ENCODE assay signal across 8 cellular contexts in genomic region chr1:161530671-161531609, GRCh38. TPM values are rescaled to one million over a fixed set of nuclear protein-coding genes. Genes with fewer than 3 reads are reported as not detected.
DNase-seq lines count a peak whose midpoint lies in the region; ATAC-seq, FAIRE-seq and TF ChIP-seq lines count a peak whose summit lies in the region.
"Not testable (repeated sequence)": the region's sequence is repeated elsewhere in the genome, so short reads cannot be mapped to it uniquely, and the experiment has no call there.

No MANE protein-coding gene starts in this region.

- H3K9me3 ChIP-seq in BLaER1 treated with 17β-estradiol and CSF1 and Interleukin-3, amounts not matched to agents 10 nM and 100 nM (replicated peaks in 1 of 11); HepG2 (ENCODE audit: low read length): not testable (repeated sequence)

- POLR2A ChIA-PET in activated CD4-positive, alpha-beta memory T cell treated with anti-CD3 and anti-CD28 coated beads for 36 hours (lab: Charles Lee); HepG2 (lab: Yijun Ruan, JAX): not testable (repeated sequence)

- not testable (repeated sequence) for TF ChIP-seq RAD21 in HepG2 (CRISPR knock-in tag; IDR thresholded peaks at IDR 0.05)

- peak overlapping the region; percentile 92 for H3K27ac Mint-ChIP-seq in activated CD4-positive, alpha-beta memory T cell treated with anti-CD3 and anti-CD28 coated beads for 36 hours

- CTCF ChIA-PET in activated CD4-positive, alpha-beta memory T cell treated with anti-CD3 and anti-CD28 coated beads for 36 hours (lab: Charles Lee), result interaction anchor here (1.1 to 1.8 kb wide), 2 partner anchors 208 to 210 kb away, joined by 3 to 6 read pairs; no protein-coding TSS in a partner anchor
- CTCF ChIA-PET in HepG2 (lab: Yijun Ruan, JAX; ENCODE audit: low intra/inter-chr PET ratio, low total read pairs), result not testable (repeated sequence)

- H3K4me3 ChIP-seq in BLaER1 treated with 17β-estradiol and CSF1 and Interleukin-3, amounts not matched to agents 10 nM and 100 nM, result peak overlapping the region; percentile 53 to 76 (median 70)
- H3K4me3 ChIP-seq in dorsolateral prefrontal cortex, result peak overlapping the region; percentile 44 to 88 (median 69)
- H3K4me3 ChIP-seq in HepG2 (replicated peaks in 1 of 3; ENCODE audit: insufficient read depth in 1 of 3, low read depth in 2 of 3, low read length in 3 of 3), result peak overlapping the region; percentile 62 to 76 (median 76)

- H3K9me3 Mint-ChIP-seq in activated CD4-positive, alpha-beta memory T cell treated with anti-CD3 and anti-CD28 coated beads for 36 hours, result not testable (repeated sequence)

- DNase-seq in NCI-H82 (lab: John Stamatoyannopoulos, UW), result peak; percentile 99
- DNase-seq in activated CD4-positive, alpha-beta memory T cell treated with anti-CD3 and anti-CD28 coated beads for 36 hours, result peak; percentile 94
- DNase-seq in dorsolateral prefrontal cortex, result peak; percentile 74 to 87 (median 82)
- DNase-seq in HepG2 (ENCODE audit: low spot score), result peak; percentile 77
- peak; percentile 92 for DNase-seq in stimulated activated CD4-positive, alpha-beta T cell treated with anti-CD3 and anti-CD28 coated beads, Interleukin-2, amount 100 ng/mL, for 4 hours (ENCODE audit: low read depth)

- intact Hi-C loops in activated CD4-positive, alpha-beta memory T cell treated with anti-CD3 and anti-CD28 coated beads for 36 hours (cut with micrococcal nuclease), result loop anchor here (1.0 to 10.0 kb wide), 2 partner anchors 9 to 214 kb away; partner anchors contain the start of gene DUSP12
- intact Hi-C loops in dorsolateral prefrontal cortex (cut with DNase I), result loop anchor here (5.0 to 10.0 kb wide), 3 partner anchors 46 to 134 kb away; no protein-coding TSS in a partner anchor
- intact Hi-C loops in HepG2 (cut with micrococcal nuclease; ENCODE audit: unreplicated experiment), result loop anchor here (5.0 kb wide), 1 partner anchor 81 kb away; no protein-coding TSS in a partner anchor

- not testable (repeated sequence) for H3K36me3 Mint-ChIP-seq in activated CD4-positive, alpha-beta memory T cell treated with anti-CD3 and anti-CD28 coated beads for 36 hours

- H3K4me1 Mint-ChIP-seq in activated CD4-positive, alpha-beta memory T cell treated with anti-CD3 and anti-CD28 coated beads for 36 hours (ENCODE audit: low read depth), result peaks cover 12% of the 10 kb centered on the region

- not testable (repeated sequence) for H3K27me3 ChIP-seq in BLaER1 treated with 17β-estradiol and CSF1 and Interleukin-3, amounts not matched to agents 10 nM and 100 nM; dorsolateral prefrontal cortex; HepG2 (ENCODE audit: control insufficient read depth in 1 of 2, insufficient read depth in 2 of 2, low read length in 2 of 2)

- H3K9ac ChIP-seq in BLaER1 treated with 17β-estradiol and CSF1 and Interleukin-3, amounts not matched to agents 10 nM and 100 nM, result peak overlapping the region; percentile 77 to 86 (median 82)
- H3K9ac ChIP-seq in HepG2 (ENCODE audit: insufficient read depth, low read depth, low read length), result peak overlapping the region; percentile 22; the same call in 1 of the 2 replicates

- H3K27me3 Mint-ChIP-seq in activated CD4-positive, alpha-beta memory T cell treated with anti-CD3 and anti-CD28 coated beads for 36 hours, result not testable (repeated sequence)

- H3K79me2 ChIP-seq in HepG2 (ENCODE audit: insufficient read depth, low read length), result not testable (repeated sequence)

- in situ Hi-C loops in HepG2 (cut with HindIII; ENCODE audit: extremely low pct_ligation_motif_present, low pct_unique_long_range_greater_than_20kb), result not testable (repeated sequence)

- TF ChIP-seq POLR2A in HepG2 (IDR thresholded peaks at IDR 0.05; ENCODE audit: insufficient read depth in 1 of 2, low read depth in 2 of 2, low read length in 2 of 2), result not testable (repeated sequence)

- not testable (repeated sequence) for BruUV-seq in HepG2 (replicated peaks; lab: Mats Ljungman, UMichigan)

- TF ChIP-seq CTCF in dorsolateral prefrontal cortex (IDR thresholded peaks at IDR 0.05 in 54 of 56, conservative IDR thresholded peaks at IDR 0.05 in 2 of 56; ENCODE audit: low read depth in 1 of 56, partially characterized antibody in 56 of 56), result peak in 4 of 56 donors; percentile 2 to 29 (median 16)
- TF ChIP-seq CTCF in HepG2 (CRISPR knock-in tag; IDR thresholded peaks at IDR 0.05), result not testable (repeated sequence)

- H3K4me3 Mint-ChIP-seq in activated CD4-positive, alpha-beta memory T cell treated with anti-CD3 and anti-CD28 coated beads for 36 hours, result peak overlapping the region; percentile 87

- peak overlapping the region; percentile 27 for H2AFZ ChIP-seq in HepG2 (ENCODE audit: low read length)

- TF ChIP-seq EP300 in HepG2 (IDR thresholded peaks at IDR 0.05; ENCODE audit: low read depth in 2 of 2, low read length in 2 of 2); HepG2 (CRISPR knock-in tag; IDR thresholded peaks at IDR 0.05; ENCODE audit: borderline replicate concordance): not testable (repeated sequence)

- 5% methylated on average over 42 of the region's 56 CpGs for WGBS in HepG2 (ENCODE audit: low lambda C conversion rate)

- H3K36me3 ChIP-seq in BLaER1 treated with 17β-estradiol and CSF1 and Interleukin-3, amounts not matched to agents 10 nM and 100 nM; HepG2 (replicated peaks in 1 of 2; ENCODE audit: control insufficient read depth in 1 of 2, insufficient read depth in 2 of 2, low read length in 2 of 2): not testable (repeated sequence)

- peaks cover 18 to 40% (median 27%) of the 10 kb centered on the region in 10 experiments for H3K4me1 ChIP-seq in BLaER1 treated with 17β-estradiol and CSF1 and Interleukin-3, amounts not matched to agents 10 nM and 100 nM
- peaks cover 25% of the 10 kb centered on the region for H3K4me1 ChIP-seq in HepG2 (ENCODE audit: insufficient read depth, low read length)

- H3K4me2 ChIP-seq in BLaER1 treated with 17β-estradiol and CSF1 and Interleukin-3, amounts not matched to agents 10 nM and 100 nM, result peak overlapping the region; percentile 56 to 87 (median 73)
- H3K4me2 ChIP-seq in HepG2 (ENCODE audit: low read depth, low read length), result peak overlapping the region; percentile 78

- peak; percentile 69 for FAIRE-seq in HepG2 (lab: Jason Lieb, UNC)

- peak overlapping the region; percentile 74 to 86 (median 79) for H3K27ac ChIP-seq in BLaER1 treated with 17β-estradiol and CSF1 and Interleukin-3, amounts not matched to agents 10 nM and 100 nM
- H3K27ac ChIP-seq in dorsolateral prefrontal cortex, result peak overlapping the region; percentile 69 to 99 (median 94)
- not testable (repeated sequence) for H3K27ac ChIP-seq in HepG2 (ENCODE audit: extremely low read length, insufficient read depth, low read length)

- ATAC-seq in GM19455 (IDR thresholded peaks at IDR 0.05; ENCODE audit: unreplicated experiment) (peak; percentile 59), HG03575 (IDR thresholded peaks at IDR 0.05; ENCODE audit: extremely low read depth, insufficient number of reproducible peaks, low FRiP score, unreplicated experiment) (peak; percentile 50), HepG2 (peak; percentile 77)

- H4K20me1 ChIP-seq in BLaER1 treated with 17β-estradiol and CSF1 and Interleukin-3, amounts not matched to agents 10 nM and 100 nM; HepG2 (ENCODE audit: insufficient read depth, low read length): not testable (repeated sequence)

RNA-seq across cellular contexts. Expression of gene HSPA6, which starts 6.6 kb away (rescaled TPM):
- under 1 TPM; 0.48 to 0.53 TPM for total RNA-seq in activated CD4-positive, alpha-beta memory T cell treated with anti-CD3 and anti-CD28 coated beads for 36 hours
- 1,000 to 10,000 TPM in 1 of 120 experiments, 100 to 1,000 TPM in 3, 10 to 100 TPM in 12, 1 to 10 TPM in 91, under 1 TPM in 12, not detected in 1; 0.41 to 1,017 (median 2.4) TPM for total RNA-seq in dorsolateral prefrontal cortex
- total RNA-seq in HepG2 (2016; rRNA removed; fragmentation: Illumina TruSeq; extraction: Trizol), result not detected in 2 replicates
- not detected in 2 replicates for total RNA-seq in HepG2 (2016; cell fraction: cytosol; rRNA removed; fragmentation: Illumina TruSeq; extraction: Trizol; ENCODE audit: low read depth)
- total RNA-seq in HepG2 (2016; cell fraction: insoluble cytoplasmic fraction; rRNA removed; fragmentation: Illumina TruSeq; extraction: Trizol), result not detected in 2 replicates
- not detected in 2 replicates for total RNA-seq in HepG2 (2016; cell fraction: membrane; rRNA removed; fragmentation: Illumina TruSeq; extraction: Trizol)
- total RNA-seq in HepG2 (2016; cell fraction: nucleus; rRNA removed; fragmentation: Illumina TruSeq; extraction: Trizol), result not detected in 2 replicates
- polyA plus RNA-seq in HepG2 (2011; rRNA removed), result 0.07 and 0.16 TPM in 2 replicates
- 0.04 and 0.10 TPM in 2 replicates for polyA plus RNA-seq in HepG2 (2011; cell fraction: cytosol; rRNA removed)
- 0.21 and 0.36 TPM in 2 replicates for polyA plus RNA-seq in HepG2 (2011; cell fraction: nucleus; rRNA removed)
- polyA plus RNA-seq in HepG2 (2012), result 0.12 and 0.33 TPM in 2 replicates
- polyA plus RNA-seq in HepG2 (2016; cell fraction: cytosol; fragmentation: Illumina TruSeq; extraction: Trizol; ENCODE audit: low read depth), result not detected in 2 replicates
- not detected in 2 replicates for polyA plus RNA-seq in HepG2 (2016; cell fraction: insoluble cytoplasmic fraction; fragmentation: Illumina TruSeq; extraction: Trizol; ENCODE audit: low read depth)
- not detected in 2 replicates for polyA plus RNA-seq in HepG2 (2016; cell fraction: membrane; fragmentation: Illumina TruSeq; extraction: Trizol; ENCODE audit: low read depth)
- not detected in 2 replicates for polyA plus RNA-seq in HepG2 (2016; cell fraction: nucleus; fragmentation: Illumina TruSeq; extraction: Trizol; ENCODE audit: insufficient read depth, low read depth)
- polyA minus RNA-seq in HepG2 (2011; rRNA and poly(A)+ RNA removed; ENCODE audit: low replicate concordance), result 0.14 and 0.63 TPM in 2 replicates
- not detected in 2 replicates for polyA minus RNA-seq in HepG2 (2011; cell fraction: cytosol; rRNA and poly(A)+ RNA removed)
- polyA minus RNA-seq in HepG2 (2011; cell fraction: nucleus; rRNA and poly(A)+ RNA removed), result 0.62 TPM in 1 of 2 replicates, not detected in the other

RNA-seq across cellular contexts. Expression of gene FCGR3A, which starts 18.7 kb away (rescaled TPM):
- total RNA-seq in activated CD4-positive, alpha-beta memory T cell treated with anti-CD3 and anti-CD28 coated beads for 36 hours, result not detected
- total RNA-seq in dorsolateral prefrontal cortex, result 100 to 1,000 TPM in 6 of 120 experiments, 10 to 100 TPM in 105, 1 to 10 TPM in 9; 3.5 to 144 (median 28.1) TPM
- not detected in 2 replicates for total RNA-seq in HepG2 (2016; rRNA removed; fragmentation: Illumina TruSeq; extraction: Trizol)
- not detected in 2 replicates for total RNA-seq in HepG2 (2016; cell fraction: cytosol; rRNA removed; fragmentation: Illumina TruSeq; extraction: Trizol; ENCODE audit: low read depth)
- not detected in 2 replicates for total RNA-seq in HepG2 (2016; cell fraction: insoluble cytoplasmic fraction; rRNA removed; fragmentation: Illumina TruSeq; extraction: Trizol)
- not detected in 2 replicates for total RNA-seq in HepG2 (2016; cell fraction: membrane; rRNA removed; fragmentation: Illumina TruSeq; extraction: Trizol)
- not detected in 2 replicates for total RNA-seq in HepG2 (2016; cell fraction: nucleus; rRNA removed; fragmentation: Illumina TruSeq; extraction: Trizol)
- not detected in 2 replicates for polyA plus RNA-seq in HepG2 (2011; rRNA removed)
- polyA plus RNA-seq in HepG2 (2011; cell fraction: cytosol; rRNA removed), result not detected in 2 replicates
- not detected in 2 replicates for polyA plus RNA-seq in HepG2 (2011; cell fraction: nucleus; rRNA removed)
- polyA plus RNA-seq in HepG2 (2012), result not detected in 2 replicates
- polyA plus RNA-seq in HepG2 (2016; cell fraction: cytosol; fragmentation: Illumina TruSeq; extraction: Trizol; ENCODE audit: low read depth), result not detected in 2 replicates
- polyA plus RNA-seq in HepG2 (2016; cell fraction: insoluble cytoplasmic fraction; fragmentation: Illumina TruSeq; extraction: Trizol; ENCODE audit: low read depth), result not detected in 2 replicates
- not detected in 2 replicates for polyA plus RNA-seq in HepG2 (2016; cell fraction: membrane; fragmentation: Illumina TruSeq; extraction: Trizol; ENCODE audit: low read depth)
- not detected in 2 replicates for polyA plus RNA-seq in HepG2 (2016; cell fraction: nucleus; fragmentation: Illumina TruSeq; extraction: Trizol; ENCODE audit: insufficient read depth, low read depth)
- not detected in 2 replicates for polyA minus RNA-seq in HepG2 (2011; rRNA and poly(A)+ RNA removed; ENCODE audit: low replicate concordance)
- not detected in 2 replicates for polyA minus RNA-seq in HepG2 (2011; cell fraction: cytosol; rRNA and poly(A)+ RNA removed)
- polyA minus RNA-seq in HepG2 (2011; cell fraction: nucleus; rRNA and poly(A)+ RNA removed), result not detected in 2 replicates

RNA-seq across cellular contexts. Expression of gene FCGR2A, which starts 25.7 kb away (rescaled TPM):
- under 1 TPM in 1 of 2 experiments, not detected in 1; 0.14 TPM for total RNA-seq in activated CD4-positive, alpha-beta memory T cell treated with anti-CD3 and anti-CD28 coated beads for 36 hours
- total RNA-seq in dorsolateral prefrontal cortex (10 to 100 TPM in 97 of 120 experiments, 1 to 10 TPM in 23; 5.0 to 71.8 (median 18.1) TPM), HepG2 (2016; rRNA removed; fragmentation: Illumina TruSeq; extraction: Trizol) (not detected in 2 replicates)
- total RNA-seq in HepG2 (2016; cell fraction: cytosol; rRNA removed; fragmentation: Illumina TruSeq; extraction: Trizol; ENCODE audit: low read depth), result not detected in 2 replicates
- total RNA-seq in HepG2 (2016; cell fraction: insoluble cytoplasmic fraction; rRNA removed; fragmentation: Illumina TruSeq; extraction: Trizol), result 0.04 TPM in 1 of 2 replicates, not detected in the other
- not detected in 2 replicates for total RNA-seq in HepG2 (2016; cell fraction: membrane; rRNA removed; fragmentation: Illumina TruSeq; extraction: Trizol)
- not detected in 2 replicates for total RNA-seq in HepG2 (2016; cell fraction: nucleus; rRNA removed; fragmentation: Illumina TruSeq; extraction: Trizol)
- 0.31 and 0.44 TPM in 2 replicates for polyA plus RNA-seq in HepG2 (2011; rRNA removed)
- polyA plus RNA-seq in HepG2 (2011; cell fraction: cytosol; rRNA removed), result 0.28 and 8.4 TPM in 2 replicates
- polyA plus RNA-seq in HepG2 (2011; cell fraction: nucleus; rRNA removed), result 0.08 and 0.09 TPM in 2 replicates
- 0.39 TPM in 1 of 2 replicates, not detected in the other for polyA plus RNA-seq in HepG2 (2012)
- 0.09 TPM in 1 of 2 replicates, not detected in the other for polyA plus RNA-seq in HepG2 (2016; cell fraction: cytosol; fragmentation: Illumina TruSeq; extraction: Trizol; ENCODE audit: low read depth)
- polyA plus RNA-seq in HepG2 (2016; cell fraction: insoluble cytoplasmic fraction; fragmentation: Illumina TruSeq; extraction: Trizol; ENCODE audit: low read depth), result not detected in 2 replicates
- polyA plus RNA-seq in HepG2 (2016; cell fraction: membrane; fragmentation: Illumina TruSeq; extraction: Trizol; ENCODE audit: low read depth), result 0.41 TPM in 1 of 2 replicates, not detected in the other
- polyA plus RNA-seq in HepG2 (2016; cell fraction: nucleus; fragmentation: Illumina TruSeq; extraction: Trizol; ENCODE audit: insufficient read depth, low read depth), result not detected in 2 replicates
- polyA minus RNA-seq in HepG2 (2011; rRNA and poly(A)+ RNA removed; ENCODE audit: low replicate concordance), result 0.48 and 2.3 TPM in 2 replicates
- polyA minus RNA-seq in HepG2 (2011; cell fraction: cytosol; rRNA and poly(A)+ RNA removed), result not detected in 2 replicates
- 0.13 TPM in 1 of 2 replicates, not detected in the other for polyA minus RNA-seq in HepG2 (2011; cell fraction: nucleus; rRNA and poly(A)+ RNA removed)

Comparison
In these comparisons a context has a peak if more than half of its experiments do, and no peak if none do; other contexts are left out.
1. RNA of gene FCGR2A, which starts 25.7 kb away (total RNA-seq): 5.0 to 71.8 TPM in dorsolateral prefrontal cortex; 0.14 TPM in activated CD4-positive, alpha-beta memory T cell treated with anti-CD3 and anti-CD28 coated beads for 36 hours and 0.04 TPM in HepG2; every median in the first group is over 4 times any median in the second.
2. Peak in every context shown above with its lines, with median percentiles within 50 percentile points of each other: H3K4me3 ChIP-seq, ATAC-seq and DNase-seq.